In genomic region chr15:56929933-56930332, GRCh38 we compare ENCODE assay signal across 1 cellular context.
A peak's percentile ranks its signal among the peaks of the same experiment; 100 is the strongest.
TF ChIP-seq lines count a peak whose summit lies in the region.

No MANE protein-coding gene starts in this region.

TF ChIP-seq in HEK293, 187 proteins besides CTCF, POLR2A, EP300 and RAD21 (continued from another document):
- TF ChIP-seq, protein P1, sequence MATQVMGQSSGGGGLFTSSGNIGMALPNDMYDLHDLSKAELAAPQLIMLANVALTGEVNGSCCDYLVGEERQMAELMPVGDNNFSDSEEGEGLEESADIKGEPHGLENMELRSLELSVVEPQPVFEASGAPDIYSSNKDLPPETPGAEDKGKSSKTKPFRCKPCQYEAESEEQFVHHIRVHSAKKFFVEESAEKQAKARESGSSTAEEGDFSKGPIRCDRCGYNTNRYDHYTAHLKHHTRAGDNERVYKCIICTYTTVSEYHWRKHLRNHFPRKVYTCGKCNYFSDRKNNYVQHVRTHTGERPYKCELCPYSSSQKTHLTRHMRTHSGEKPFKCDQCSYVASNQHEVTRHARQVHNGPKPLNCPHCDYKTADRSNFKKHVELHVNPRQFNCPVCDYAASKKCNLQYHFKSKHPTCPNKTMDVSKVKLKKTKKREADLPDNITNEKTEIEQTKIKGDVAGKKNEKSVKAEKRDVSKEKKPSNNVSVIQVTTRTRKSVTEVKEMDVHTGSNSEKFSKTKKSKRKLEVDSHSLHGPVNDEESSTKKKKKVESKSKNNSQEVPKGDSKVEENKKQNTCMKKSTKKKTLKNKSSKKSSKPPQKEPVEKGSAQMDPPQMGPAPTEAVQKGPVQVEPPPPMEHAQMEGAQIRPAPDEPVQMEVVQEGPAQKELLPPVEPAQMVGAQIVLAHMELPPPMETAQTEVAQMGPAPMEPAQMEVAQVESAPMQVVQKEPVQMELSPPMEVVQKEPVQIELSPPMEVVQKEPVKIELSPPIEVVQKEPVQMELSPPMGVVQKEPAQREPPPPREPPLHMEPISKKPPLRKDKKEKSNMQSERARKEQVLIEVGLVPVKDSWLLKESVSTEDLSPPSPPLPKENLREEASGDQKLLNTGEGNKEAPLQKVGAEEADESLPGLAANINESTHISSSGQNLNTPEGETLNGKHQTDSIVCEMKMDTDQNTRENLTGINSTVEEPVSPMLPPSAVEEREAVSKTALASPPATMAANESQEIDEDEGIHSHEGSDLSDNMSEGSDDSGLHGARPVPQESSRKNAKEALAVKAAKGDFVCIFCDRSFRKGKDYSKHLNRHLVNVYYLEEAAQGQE (tag by site-specific recombination; IDR thresholded peaks at IDR 0.05) = no peak
- TF ChIP-seq, protein P2, sequence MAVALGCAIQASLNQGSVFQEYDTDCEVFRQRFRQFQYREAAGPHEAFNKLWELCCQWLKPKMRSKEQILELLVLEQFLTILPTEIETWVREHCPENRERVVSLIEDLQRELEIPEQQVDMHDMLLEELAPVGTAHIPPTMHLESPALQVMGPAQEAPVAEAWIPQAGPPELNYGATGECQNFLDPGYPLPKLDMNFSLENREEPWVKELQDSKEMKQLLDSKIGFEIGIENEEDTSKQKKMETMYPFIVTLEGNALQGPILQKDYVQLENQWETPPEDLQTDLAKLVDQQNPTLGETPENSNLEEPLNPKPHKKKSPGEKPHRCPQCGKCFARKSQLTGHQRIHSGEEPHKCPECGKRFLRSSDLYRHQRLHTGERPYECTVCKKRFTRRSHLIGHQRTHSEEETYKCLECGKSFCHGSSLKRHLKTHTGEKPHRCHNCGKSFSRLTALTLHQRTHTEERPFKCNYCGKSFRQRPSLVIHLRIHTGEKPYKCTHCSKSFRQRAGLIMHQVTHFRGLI (tag by site-specific recombination; IDR thresholded peaks at IDR 0.05) = peak; percentile 83
